In the genomic region with DNA sequence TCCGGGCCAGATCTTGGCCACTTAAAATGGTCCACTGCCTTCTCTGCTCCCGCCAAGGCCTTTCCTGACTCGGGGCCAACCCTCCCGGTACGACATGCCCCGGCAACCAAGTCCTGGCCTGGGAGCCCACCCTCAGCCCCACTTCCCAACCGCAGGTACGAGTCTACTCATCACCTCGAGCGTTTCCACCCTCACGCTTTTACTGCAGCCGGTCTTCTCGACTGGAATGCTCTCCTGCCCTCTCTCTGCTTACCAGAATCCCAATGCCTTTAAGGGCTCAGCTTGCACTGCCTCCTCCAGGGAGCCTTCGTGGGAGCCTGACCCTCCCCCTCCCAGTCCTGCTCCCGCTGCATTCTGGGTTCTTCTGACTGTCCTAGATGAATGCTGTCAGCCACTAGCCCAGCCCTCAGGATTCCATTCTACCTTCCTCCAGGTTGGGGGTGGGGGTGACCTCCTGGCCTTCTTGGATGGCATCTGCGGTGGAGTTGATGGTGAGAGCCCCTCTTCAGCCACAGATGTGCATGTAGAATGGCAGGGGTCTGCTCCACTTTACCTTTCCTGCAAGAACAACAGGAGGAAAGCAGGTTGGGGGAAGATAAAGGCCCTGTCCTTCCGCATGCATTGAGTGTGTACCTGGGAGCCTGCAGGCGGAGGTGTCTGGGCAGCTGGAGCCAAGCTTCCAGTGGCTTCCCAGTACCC, we compare ENCODE assay signal across 8 cellular contexts. TPM values are rescaled to one million over a fixed set of nuclear protein-coding genes. Genes with fewer than 3 reads are reported as not detected.
DNase-seq lines count a peak whose midpoint lies in the region; ATAC-seq lines count a peak whose summit lies in the region.

No MANE protein-coding gene starts in this region.

- peak overlapping the region; percentile 70 for H3K4me3 Mint-ChIP-seq in T-helper 2 cell treated with Interferon-gamma antibody and Interleukin-4, amounts not matched to agents 5 μg/mL and 100 μg/mL, for 36 hours

- no peak for DNase-seq in T-helper 2 cell treated with Interferon-gamma antibody and Interleukin-4, amounts not matched to agents 5 μg/mL and 100 μg/mL, for 36 hours (ENCODE audit: low spot score)
- DNase-seq in T-helper 2 cell (no peak), amniotic epithelial cell (ENCODE audit: low read depth) (peak; percentile 76), kidney tubule cell (ENCODE audit: low spot score) (peak; percentile 84), COR-L47 (lab: John Stamatoyannopoulos, UW) (no peak), COLO829 (ENCODE audit: low spot score) (no peak)

- H3K36me3 Mint-ChIP-seq in T-helper 2 cell treated with Interferon-gamma antibody and Interleukin-4, amounts not matched to agents 5 μg/mL and 100 μg/mL, for 36 hours (ENCODE audit: low read depth), result no peaks in the 10 kb centered on the region

- peaks cover 29% of the 10 kb centered on the region for H3K4me1 Mint-ChIP-seq in T-helper 2 cell treated with Interferon-gamma antibody and Interleukin-4, amounts not matched to agents 5 μg/mL and 100 μg/mL, for 36 hours (ENCODE audit: low read depth)

- no peak for ATAC-seq in GM19395 (IDR thresholded peaks at IDR 0.05; ENCODE audit: unreplicated experiment)

- H3K9me3 Mint-ChIP-seq in T-helper 2 cell treated with Interferon-gamma antibody and Interleukin-4, amounts not matched to agents 5 μg/mL and 100 μg/mL, for 36 hours, result no peaks in the 10 kb centered on the region

- peaks cover 12% of the 10 kb centered on the region for H3K27me3 Mint-ChIP-seq in T-helper 2 cell treated with Interferon-gamma antibody and Interleukin-4, amounts not matched to agents 5 μg/mL and 100 μg/mL, for 36 hours (ENCODE audit: low read depth)

- H3K27ac Mint-ChIP-seq in T-helper 2 cell treated with Interferon-gamma antibody and Interleukin-4, amounts not matched to agents 5 μg/mL and 100 μg/mL, for 36 hours, result peak overlapping the region; percentile 86

- H3K27ac ChIP-seq in temporal lobe (ENCODE audit: low read depth, low read length), result peak overlapping the region; percentile 45

RNA-seq across cellular contexts. Expression of a gene that starts 1.1 kb away (rescaled TPM):
- total RNA-seq in temporal lobe, result 3.7 TPM

RNA-seq across cellular contexts. Expression of a gene that starts 37.9 kb away (rescaled TPM):
- total RNA-seq in temporal lobe, result not detected

RNA-seq across cellular contexts. Expression of a gene that starts 47.0 kb away (rescaled TPM):
- 2.0 TPM for total RNA-seq in temporal lobe

RNA-seq across cellular contexts. Expression of a gene that starts 47.0 kb away (rescaled TPM):
- total RNA-seq in temporal lobe, result 18.2 TPM

Comparison
In these comparisons a context has a peak if more than half of its experiments do, and no peak if none do; other contexts are left out.
1. DNase-seq: peak in amniotic epithelial cell (single experiment) and kidney tubule cell (single experiment); none in T-helper 2 cell treated with Interferon-gamma antibody and Interleukin-4, amounts not matched to agents 5 μg/mL and 100 μg/mL, for 36 hours (single experiment), T-helper 2 cell (0 of 5), COR-L47 (single experiment) and COLO829 (single experiment).